In the genomic region with DNA sequence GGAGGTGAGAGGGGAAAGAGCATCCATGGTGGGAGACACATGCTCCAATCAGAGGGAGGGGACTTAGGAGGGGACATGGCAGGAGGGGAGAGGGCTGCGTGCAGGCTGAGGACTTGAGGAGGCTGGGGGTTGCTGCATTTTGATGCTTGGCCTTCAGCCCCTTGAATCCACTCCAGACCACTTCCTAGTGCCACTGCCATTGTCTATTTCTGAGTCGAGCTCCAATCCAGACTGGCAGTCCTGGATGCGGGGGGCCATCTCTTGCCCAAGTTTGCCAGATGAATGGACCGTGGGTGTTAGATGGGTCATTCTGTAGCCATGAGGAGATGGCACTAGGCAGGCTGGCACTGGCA, we compare ENCODE assay signal across 10 cellular contexts. TPM values are rescaled to one million over a fixed set of nuclear protein-coding genes. Genes with fewer than 3 reads are reported as not detected.
"Had no signal": no experiment of that assay in that cellular context is flagged by ENCODE, and none has a peak within 500 bp of the region (broad histone marks: within the 10 kb centered on the region; RNA-seq: fewer than 3 reads in every experiment).

No MANE protein-coding gene starts in this region.

- H3K4me1 ChIP-seq: HAP-1 had no signal

- H2AFZ ChIP-seq: GM23248 had no signal

- H3K27ac ChIP-seq: GM23248, HL-60 had no signal

- H3K4me3 ChIP-seq: GM23248, HAP-1 had no signal

- ATAC-seq: HCT116 had no signal

- H3K9me3 ChIP-seq: HAP-1 had no signal

- H3K36me3 ChIP-seq: HAP-1 had no signal

- H3K9ac ChIP-seq: GM23248 had no signal

- DNase-seq: GM23248, GOT3, H7, HFFc6 had no signal

RNA-seq across cellular contexts. Expression of a gene that starts 7.9 kb away (rescaled TPM):
- total RNA-seq: GM23248, H4, HFFc6, HT1080 had no signal
- polyA plus RNA-seq: GM23248, IgD-negative memory B cell had no signal

RNA-seq across cellular contexts. Expression of a gene that starts 33.9 kb away (rescaled TPM):
- polyA plus RNA-seq: IgD-negative memory B cell had no signal
